Comparison of ENCODE assay signal across 8 cellular contexts in genomic region chr6:11230158-11231107, GRCh38. TPM values are rescaled to one million over a fixed set of nuclear protein-coding genes. Genes with fewer than 3 reads are reported as not detected.
DNase-seq lines count a peak whose midpoint lies in the region; ATAC-seq and TF ChIP-seq lines count a peak whose summit lies in the region.

No MANE protein-coding gene starts in this region.

- peak overlapping the region; percentile 95 for H3K27ac Mint-ChIP-seq in activated T-helper 17 cell treated with anti-CD3 and anti-CD28 coated beads, Interleukin-2, amount 50 U/mL, for 72 hours
- no peak overlapping the region for H3K27ac Mint-ChIP-seq in stimulated activated memory B cell treated with anti-CD40 and anti-IgM and Interleukin-4, amounts not matched to agents 10 μg/mL and 1 μg/mL and 100 μg/mL, for 72 hours

- no peaks in the 10 kb centered on the region for H3K27me3 Mint-ChIP-seq in activated T-helper 17 cell treated with anti-CD3 and anti-CD28 coated beads, Interleukin-2, amount 50 U/mL, for 72 hours
- H3K27me3 Mint-ChIP-seq in stimulated activated memory B cell treated with anti-CD40 and anti-IgM and Interleukin-4, amounts not matched to agents 10 μg/mL and 1 μg/mL and 100 μg/mL, for 72 hours = no peaks in the 10 kb centered on the region

- CTCF ChIA-PET in HEK293 (lab: Yijun Ruan, JAX) = interaction anchor here (0.6 to 2.7 kb wide), 12 partner anchors 10 to 321 kb away, joined by 3 to 16 read pairs (median 4); no protein-coding TSS in a partner anchor

- H3K27me3 ChIP-seq in skeletal muscle tissue (ENCODE audit: control insufficient read depth in 3 of 3, insufficient read depth in 3 of 3, low read length in 3 of 3) = no peaks in the 10 kb centered on the region

- DNase-seq in hepatic stellate cell (ENCODE audit: low spot score) (peak; percentile 25), inferior parietal cortex (ENCODE audit: extremely low spot score) (no peak), NCI-H748 treated with DMSO at 0.1 percent for 48 hours (lab: John Stamatoyannopoulos, UW) (no peak), globus pallidus (ENCODE audit: low spot score) (no peak)

- H3K27ac ChIP-seq in HEK293 (ENCODE audit: extremely low read depth, low read depth, low read length) (no peak overlapping the region), skeletal muscle tissue (ENCODE audit: low read depth, low read length) (peak overlapping the region; percentile 85)

- H3K4me3 ChIP-seq in HEK293 (ENCODE audit: low read depth, low read length) = peak overlapping the region; percentile 54
- peak overlapping the region; percentile 37 to 99 (median 57) for H3K4me3 ChIP-seq in skeletal muscle tissue (ENCODE audit: low read length in 3 of 3)

- POLR2A ChIA-PET in HEK293 (lab: Yijun Ruan, JAX) = interaction anchor here (0.8 to 2.5 kb wide), 9 partner anchors 8 to 47 kb away, joined by 3 to 28 read pairs (median 6); no protein-coding TSS in a partner anchor

- H3K4me1 Mint-ChIP-seq in activated T-helper 17 cell treated with anti-CD3 and anti-CD28 coated beads, Interleukin-2, amount 50 U/mL, for 72 hours = peaks cover 35% of the 10 kb centered on the region
- peaks cover 33% of the 10 kb centered on the region for H3K4me1 Mint-ChIP-seq in stimulated activated memory B cell treated with anti-CD40 and anti-IgM and Interleukin-4, amounts not matched to agents 10 μg/mL and 1 μg/mL and 100 μg/mL, for 72 hours

- H3K36me3 ChIP-seq in HEK293 (ENCODE audit: control insufficient read depth in 2 of 2, insufficient read depth in 1 of 2, low read length in 2 of 2) = no peaks in the 10 kb centered on the region
- H3K36me3 ChIP-seq in skeletal muscle tissue (ENCODE audit: control insufficient read depth in 3 of 3, insufficient read depth in 3 of 3, low read length in 3 of 3) = no peaks in the 10 kb centered on the region

- H3K9ac ChIP-seq in skeletal muscle tissue (ENCODE audit: low read depth in 1 of 3, low read length in 3 of 3) = peak overlapping the region; percentile 24 to 84 (median 57)

- H3K9me3 ChIP-seq in HEK293 (ENCODE audit: control insufficient read depth, insufficient read depth, low read depth, low read length) = no peaks in the 10 kb centered on the region
- H3K9me3 ChIP-seq in skeletal muscle tissue (ENCODE audit: control insufficient read depth in 3 of 3, low read length in 3 of 3) = no peaks in the 10 kb centered on the region

- no peak for TF ChIP-seq CTCF in HEK293 (tag by site-specific recombination; IDR thresholded peaks at IDR 0.05)

- H3K36me3 Mint-ChIP-seq in activated T-helper 17 cell treated with anti-CD3 and anti-CD28 coated beads, Interleukin-2, amount 50 U/mL, for 72 hours (ENCODE audit: low read depth) = peaks cover 37% of the 10 kb centered on the region
- peaks cover 6% of the 10 kb centered on the region for H3K36me3 Mint-ChIP-seq in stimulated activated memory B cell treated with anti-CD40 and anti-IgM and Interleukin-4, amounts not matched to agents 10 μg/mL and 1 μg/mL and 100 μg/mL, for 72 hours

- H3K4me3 Mint-ChIP-seq in activated T-helper 17 cell treated with anti-CD3 and anti-CD28 coated beads, Interleukin-2, amount 50 U/mL, for 72 hours = peak overlapping the region; percentile 93
- no peak overlapping the region for H3K4me3 Mint-ChIP-seq in stimulated activated memory B cell treated with anti-CD40 and anti-IgM and Interleukin-4, amounts not matched to agents 10 μg/mL and 1 μg/mL and 100 μg/mL, for 72 hours

- ATAC-seq in activated T-helper 17 cell treated with anti-CD3 and anti-CD28 coated beads, Interleukin-2, amount 50 U/mL, for 72 hours (replicated peaks) = no peak
- ATAC-seq in stimulated activated memory B cell treated with anti-CD40 and anti-IgM and Interleukin-4, amounts not matched to agents 10 μg/mL and 1 μg/mL and 100 μg/mL, for 72 hours = no peak

- peaks cover 14% of the 10 kb centered on the region for H3K4me1 ChIP-seq in HEK293 (ENCODE audit: control insufficient read depth, insufficient read depth, low read length)
- H3K4me1 ChIP-seq in skeletal muscle tissue (ENCODE audit: control insufficient read depth in 3 of 3, insufficient read depth in 3 of 3, low read length in 3 of 3) = peaks cover 10 to 27% (median 11%) of the 10 kb centered on the region in 3 donors

- H3K9me3 Mint-ChIP-seq in activated T-helper 17 cell treated with anti-CD3 and anti-CD28 coated beads, Interleukin-2, amount 50 U/mL, for 72 hours = no peaks in the 10 kb centered on the region
- H3K9me3 Mint-ChIP-seq in stimulated activated memory B cell treated with anti-CD40 and anti-IgM and Interleukin-4, amounts not matched to agents 10 μg/mL and 1 μg/mL and 100 μg/mL, for 72 hours = peaks cover 2% of the 10 kb centered on the region

TF ChIP-seq in HEK293, 187 proteins besides CTCF, POLR2A, EP300 and RAD21:
- TF ChIP-seq ZNF354C (tag by site-specific recombination; IDR thresholded peaks at IDR 0.05; ENCODE audit: borderline replicate concordance, low read depth) (no peak), ZNF654 (tag by site-specific recombination; IDR thresholded peaks at IDR 0.05; ENCODE audit: low read depth) (no peak), PRDM6 (tag by site-specific recombination; IDR thresholded peaks at IDR 0.05) (peak; percentile 16; the same call in 1 of the 2 replicates), ZNF629 (tag by site-specific recombination; IDR thresholded peaks at IDR 0.05) (no peak), ZNF837 (tag by site-specific recombination; IDR thresholded peaks at IDR 0.05) (no peak), ZNF747 (tag by site-specific recombination; IDR thresholded peaks at IDR 0.05) (no peak), PRDM1 (tag by site-specific recombination; IDR thresholded peaks at IDR 0.05) (peak; percentile 87), ZFP41 (tag by site-specific recombination; IDR thresholded peaks at IDR 0.05; ENCODE audit: borderline replicate concordance) (no peak), ZNF768 (tag by site-specific recombination; IDR thresholded peaks at IDR 0.05) (0 out of 2 replicates have a peak, but pooled peaks have one; percentile 9), ZNF791 (tag by site-specific recombination; IDR thresholded peaks at IDR 0.05) (no peak), YY2 (tag by site-specific recombination; IDR thresholded peaks at IDR 0.05) (no peak), ELK4 (IDR thresholded peaks at IDR 0.05; ENCODE audit: borderline replicate concordance, low read depth, low read length) (no peak)
TF ChIP-seq in HEK293: peak in this region for 3.

RNA-seq across cellular contexts. Expression of gene NEDD9, which starts 2.0 kb away (rescaled TPM):
- 10 to 100 TPM; 36.9 to 39.4 TPM for total RNA-seq in activated T-helper 17 cell treated with anti-CD3 and anti-CD28 coated beads, Interleukin-2, amount 50 U/mL, for 72 hours
- total RNA-seq in skeletal muscle tissue = 21.4 TPM
